ENCODE assay signal across 8 cellular contexts in the genomic region with DNA sequence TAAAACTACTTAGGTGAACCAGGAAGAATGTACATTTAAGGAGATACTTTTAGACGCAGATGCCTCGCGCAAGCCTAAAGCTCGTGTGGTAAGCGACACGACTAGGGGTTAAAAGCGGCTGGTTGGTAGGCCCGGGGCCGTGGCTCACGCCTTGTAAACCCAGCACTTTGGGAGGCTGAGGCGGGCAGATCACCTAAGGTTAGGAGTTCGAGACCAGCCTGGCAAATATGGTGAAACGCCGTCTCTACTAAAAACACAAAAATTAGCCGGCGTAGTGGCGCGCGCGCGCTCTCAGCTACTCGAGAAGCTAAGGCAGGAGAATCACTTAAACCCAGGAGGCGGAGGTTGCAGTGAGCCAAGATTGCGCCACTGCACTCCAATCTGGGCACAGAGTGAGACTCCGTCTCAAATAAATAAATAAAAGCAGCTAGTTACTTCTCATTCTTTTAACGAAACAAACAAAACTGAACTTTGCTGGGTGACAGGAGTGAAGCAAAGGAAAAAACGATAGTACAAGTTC. TPM values are rescaled to one million over a fixed set of nuclear protein-coding genes. Genes with fewer than 3 reads are reported as not detected.
DNase-seq lines count a peak whose midpoint lies in the region; ATAC-seq and TF ChIP-seq lines count a peak whose summit lies in the region.

No MANE protein-coding gene starts in this region.

- intact Hi-C loops in vagina (cut with DNase I), result no loop called here

- H3K36me3 Mint-ChIP-seq in activated T-cell treated with anti-CD3 and anti-CD28 coated beads, Interleukin-2, amount 50 U/mL, for 4 hours (ENCODE audit: insufficient read depth), result peaks cover 30% of the 10 kb centered on the region
- peaks cover 21% of the 10 kb centered on the region for H3K36me3 Mint-ChIP-seq in nephron progenitor cell (ENCODE audit: low read depth)

- no peaks in the 10 kb centered on the region for H3K27me3 ChIP-seq in vagina

- H3K9me3 ChIP-seq in vagina, result no peaks in the 10 kb centered on the region

- peaks cover 58% of the 10 kb centered on the region for H3K4me1 Mint-ChIP-seq in activated T-cell treated with anti-CD3 and anti-CD28 coated beads, Interleukin-2, amount 50 U/mL, for 4 hours (ENCODE audit: low read depth)
- peaks cover 46% of the 10 kb centered on the region for H3K4me1 Mint-ChIP-seq in nephron progenitor cell

- peaks cover 40% of the 10 kb centered on the region for H3K4me1 ChIP-seq in vagina

- DNase-seq in LNCaP clone FGC (ENCODE audit: low read depth) (no peak), fibroblast of pulmonary artery (ENCODE audit: low read depth) (peak; percentile 45), nephron progenitor cell (peak; percentile 36), vagina (ENCODE audit: extremely low spot score in 2 of 2) (no peak)
- DNase-seq in activated T-cell treated with anti-CD3 and anti-CD28 coated beads, Interleukin-2, amount 50 U/mL, for 4 hours, result peak; percentile 11

- no peak for TF ChIP-seq POLR2A in vagina (IDR thresholded peaks at IDR 0.05)

- no peaks in the 10 kb centered on the region for H3K9me3 Mint-ChIP-seq in activated T-cell treated with anti-CD3 and anti-CD28 coated beads, Interleukin-2, amount 50 U/mL, for 4 hours
- no peaks in the 10 kb centered on the region for H3K9me3 Mint-ChIP-seq in nephron progenitor cell

- peak overlapping the region; percentile 97 for H3K4me3 Mint-ChIP-seq in activated T-cell treated with anti-CD3 and anti-CD28 coated beads, Interleukin-2, amount 50 U/mL, for 4 hours
- peak overlapping the region; percentile 97 for H3K4me3 Mint-ChIP-seq in nephron progenitor cell

- H3K27ac Mint-ChIP-seq in nephron progenitor cell, result peak overlapping the region; percentile 97

- ATAC-seq in activated T-cell treated with anti-CD3 and anti-CD28 coated beads, Interleukin-2, amount 50 U/mL, for 4 hours, result no peak
- ATAC-seq in HG03280 (IDR thresholded peaks at IDR 0.05; ENCODE audit: unreplicated experiment) (no peak), HG03460 (IDR thresholded peaks at IDR 0.05; ENCODE audit: unreplicated experiment) (no peak)

- H3K27ac ChIP-seq in C4-2B (peak overlapping the region; percentile 85), vagina (peak overlapping the region; percentile 92)

- TF ChIP-seq CTCF in C4-2B (conservative IDR thresholded peaks at IDR 0.05), result no peak
- no peak for TF ChIP-seq CTCF in LNCaP clone FGC (IDR thresholded peaks at IDR 0.05; ENCODE audit: control insufficient read depth, extremely low read depth, insufficient read depth)
- TF ChIP-seq CTCF in fibroblast of pulmonary artery (IDR thresholded peaks at IDR 0.05; ENCODE audit: low read length, missing control alignments), result no peak
- TF ChIP-seq CTCF in nephron progenitor cell (IDR thresholded peaks at IDR 0.05), result no peak
- TF ChIP-seq CTCF in vagina (IDR thresholded peaks at IDR 0.05), result no peak

- no peaks in the 10 kb centered on the region for H3K27me3 Mint-ChIP-seq in activated T-cell treated with anti-CD3 and anti-CD28 coated beads, Interleukin-2, amount 50 U/mL, for 4 hours (ENCODE audit: low read depth)
- H3K27me3 Mint-ChIP-seq in nephron progenitor cell (ENCODE audit: low read depth, poor library complexity), result no peaks in the 10 kb centered on the region

- peaks cover 0 to 12% of the 10 kb centered on the region in 2 donors for H3K36me3 ChIP-seq in vagina

- H3K4me3 ChIP-seq in LNCaP clone FGC (ENCODE audit: low read depth, low read length), result peak overlapping the region; percentile 87
- peak overlapping the region; percentile 99 for H3K4me3 ChIP-seq in fibroblast of pulmonary artery (replicated peaks; ENCODE audit: low read depth, low read length)
- H3K4me3 ChIP-seq in vagina, result peak overlapping the region; percentile 73 to 79

RNA-seq across cellular contexts. Expression of a gene that starts 0.9 kb away (rescaled TPM):
- total RNA-seq in activated T-cell treated with anti-CD3 and anti-CD28 coated beads, Interleukin-2, amount 50 U/mL, for 4 hours, result 100 to 1,000 TPM; 104 to 109 (median 105) TPM
- 30.7 TPM for total RNA-seq in vagina

RNA-seq across cellular contexts. Expression of a gene that starts 1.2 kb away (rescaled TPM):
- 100 to 1,000 TPM; 155 to 187 (median 158) TPM for total RNA-seq in activated T-cell treated with anti-CD3 and anti-CD28 coated beads, Interleukin-2, amount 50 U/mL, for 4 hours
- total RNA-seq in vagina, result 30.4 TPM

Comparison
In these comparisons a context has a peak if more than half of its experiments do, and no peak if none do; other contexts are left out.
1. DNase-seq: peak in activated T-cell treated with anti-CD3 and anti-CD28 coated beads, Interleukin-2, amount 50 U/mL, for 4 hours (single experiment), fibroblast of pulmonary artery (single experiment) and nephron progenitor cell (single experiment); none in LNCaP clone FGC (single experiment) and vagina (0 of 2).
2. Peak in every context shown above with its lines, with median percentiles within 50 percentile points of each other: H3K4me3 ChIP-seq.